In genomic region chr7:92730808-92731207, GRCh38 we compare ENCODE assay signal across 19 cellular contexts.
DNase-seq lines count a peak whose midpoint lies in the region; TF ChIP-seq lines count a peak whose summit lies in the region.
"Had no signal": no experiment of that assay in that cellular context is flagged by ENCODE, and none has a peak within 500 bp of the region (broad histone marks: within the 10 kb centered on the region; RNA-seq: fewer than 3 reads in every experiment).

No MANE protein-coding gene starts in this region.

- H3F3A ChIP-seq in SK-N-SH (replicated peaks; ENCODE audit: insufficient read depth), result peaks cover 54% of the 10 kb centered on the region

- H3K9ac ChIP-seq in SK-N-SH, result peak overlapping the region; percentile 24

- TF ChIP-seq EP300 in SK-N-SH (IDR thresholded peaks at IDR 0.05; ENCODE audit: borderline replicate concordance in 1 of 2, low read depth in 1 of 2, low read length in 1 of 2), result no peak

- H3K79me2 ChIP-seq in SK-N-SH (ENCODE audit: insufficient read depth), result peaks cover 100% of the 10 kb centered on the region

- no peaks in the 10 kb centered on the region for H3K9me3 Mint-ChIP-seq in T-helper 1 cell treated with Interleukin-12 subunit alpha and Interleukin-12 subunit beta and Interleukin-4 antibody, amounts not matched to agents 30 μg/mL and 1 μg/mL, for 36 hours
- H3K9me3 Mint-ChIP-seq: WTC11 had no signal

- H3K4me2 ChIP-seq in SK-N-SH, result peak overlapping the region; percentile 52

- H3K9me3 ChIP-seq in SK-N-SH, result no peaks in the 10 kb centered on the region
- H3K9me3 ChIP-seq: ascending aorta, heart left ventricle had no signal

- no peak overlapping the region for H3K4me3 ChIP-seq in SK-N-SH (ENCODE audit: low read depth in 2 of 2, low read length in 1 of 2)
- H3K4me3 ChIP-seq: ascending aorta, heart left ventricle had no signal

- 42% methylated on average over 3 of the region's 3 CpGs for WGBS in SK-N-SH (ENCODE audit: low lambda C conversion rate)

- no peaks in the 10 kb centered on the region for H3K27me3 Mint-ChIP-seq in T-helper 1 cell treated with Interleukin-12 subunit alpha and Interleukin-12 subunit beta and Interleukin-4 antibody, amounts not matched to agents 30 μg/mL and 1 μg/mL, for 36 hours (ENCODE audit: low read depth)
- H3K27me3 Mint-ChIP-seq: CD4-positive, CD25-positive, alpha-beta regulatory T cell had no signal

- DNase-seq in T-helper 1 cell (no peak), EL (peak; percentile 52), SK-N-SH (no peak), epithelial cell of prostate (ENCODE audit: low read depth, low spot score) (no peak), SK-N-DZ (ENCODE audit: low spot score) (no peak), DMS79 (lab: John Stamatoyannopoulos, UW) (no peak), NCI-H2107 (lab: John Stamatoyannopoulos, UW) (no peak)
- DNase-seq: CD4-positive, CD25-positive, alpha-beta regulatory T cell; cortex of kidney; heart left ventricle; NCI-H1930; NCI-H510A treated with DMSO at 0.1 percent for 48 hours; nucleus accumbens; trophoblast cell had no signal

- no peaks in the 10 kb centered on the region for H3K27me3 ChIP-seq in SK-N-SH (ENCODE audit: insufficient read depth)
- H3K27me3 ChIP-seq: ascending aorta, heart left ventricle had no signal

- no peaks in the 10 kb centered on the region for H3K9me2 ChIP-seq in SK-N-SH

- peak overlapping the region; percentile 2 for H3K27ac Mint-ChIP-seq in T-helper 1 cell treated with Interleukin-12 subunit alpha and Interleukin-12 subunit beta and Interleukin-4 antibody, amounts not matched to agents 30 μg/mL and 1 μg/mL, for 36 hours
- H3K27ac Mint-ChIP-seq: mesothelial cell of epicardium, WTC11 had no signal

- CTCF ChIA-PET in SK-N-SH (lab: Yijun Ruan, JAX), result no interaction called here

- no peak overlapping the region for H2AFZ ChIP-seq in SK-N-SH (ENCODE audit: low read depth)

- H3K36me3 ChIP-seq in SK-N-SH (replicated peaks in 1 of 2; ENCODE audit: control insufficient read depth in 1 of 2, insufficient read depth in 2 of 2, low read length in 1 of 2), result peaks cover 4 to 11% of the 10 kb centered on the region in 2 experiments
- H3K36me3 ChIP-seq: ascending aorta, heart left ventricle had no signal

- H3K4me1 ChIP-seq in SK-N-SH (ENCODE audit: control insufficient read depth in 1 of 2, insufficient read depth in 2 of 2, low read depth in 1 of 2, low read length in 1 of 2), result peaks cover 7 to 48% of the 10 kb centered on the region in 2 experiments

- H3K4me3 Mint-ChIP-seq in T-helper 1 cell treated with Interleukin-12 subunit alpha and Interleukin-12 subunit beta and Interleukin-4 antibody, amounts not matched to agents 30 μg/mL and 1 μg/mL, for 36 hours, result no peak overlapping the region
- H3K4me3 Mint-ChIP-seq: CD4-positive, CD25-positive, alpha-beta regulatory T cell; mesothelial cell of epicardium; WTC11 had no signal

- peaks cover 36% of the 10 kb centered on the region for H3K36me3 Mint-ChIP-seq in T-helper 1 cell treated with Interleukin-12 subunit alpha and Interleukin-12 subunit beta and Interleukin-4 antibody, amounts not matched to agents 30 μg/mL and 1 μg/mL, for 36 hours (ENCODE audit: low read depth)
- H3K36me3 Mint-ChIP-seq: WTC11 had no signal

- no peak for TF ChIP-seq CTCF in SK-N-SH (IDR thresholded peaks at IDR 0.05)

- peak overlapping the region; percentile 40 to 84; a peak in 3 of 4 replicates for H3K27ac ChIP-seq in SK-N-SH (ENCODE audit: low read depth in 2 of 2, low read length in 1 of 2)
- H3K27ac ChIP-seq in epithelial cell of prostate, result peak overlapping the region; percentile 60
- H3K27ac ChIP-seq: 22Rv1, ascending aorta had no signal

- H3K4me1 Mint-ChIP-seq in T-helper 1 cell treated with Interleukin-12 subunit alpha and Interleukin-12 subunit beta and Interleukin-4 antibody, amounts not matched to agents 30 μg/mL and 1 μg/mL, for 36 hours (ENCODE audit: low read depth), result peaks cover 46% of the 10 kb centered on the region
- H3K4me1 Mint-ChIP-seq: WTC11 had no signal

- H4K20me1 ChIP-seq in SK-N-SH (ENCODE audit: insufficient read depth), result no peaks in the 10 kb centered on the region

- no peak for TF ChIP-seq RAD21 in SK-N-SH (IDR thresholded peaks at IDR 0.05; ENCODE audit: low read length)

- POLR2A ChIA-PET in SK-N-SH (lab: Yijun Ruan, JAX), result no interaction called here

TF ChIP-seq in SK-N-SH, 30 proteins besides CTCF, POLR2A, EP300 and RAD21:
- TF ChIP-seq FOSL2 (IDR thresholded peaks at IDR 0.05; ENCODE audit: borderline replicate concordance, low read depth) (peak; percentile 31; the same call in 1 of the 2 replicates), TEAD4 (IDR thresholded peaks at IDR 0.05; ENCODE audit: borderline replicate concordance, insufficient read depth) (no peak), NFIC (IDR thresholded peaks at IDR 0.05; ENCODE audit: borderline replicate concordance) (peak; percentile 34; the same call in 1 of the 2 replicates)
